In genomic region chr6:160437153-160437552, GRCh38 we compare ENCODE assay signal across 24 cellular contexts.
A peak's percentile ranks its signal among the peaks of the same experiment; 100 is the strongest.
DNase-seq lines count a peak whose midpoint lies in the region; ATAC-seq, FAIRE-seq and TF ChIP-seq lines count a peak whose summit lies in the region.
"Had no signal": no experiment of that assay in that cellular context is flagged by ENCODE, and none has a peak within 500 bp of the region (broad histone marks: within the 10 kb centered on the region; RNA-seq: fewer than 3 reads in every experiment).

No MANE protein-coding gene starts in this region.

- no peak overlapping the region for H3K9ac ChIP-seq in HepG2 (ENCODE audit: insufficient read depth, low read depth, low read length)
- no peak overlapping the region for H3K9ac ChIP-seq in K562 (ENCODE audit: insufficient read depth in 1 of 2, low read depth in 2 of 2, low read length in 2 of 2)
- H3K9ac ChIP-seq: BLaER1 had no signal

- in situ Hi-C loops in HepG2 (cut with HindIII; ENCODE audit: extremely low pct_ligation_motif_present, low pct_unique_long_range_greater_than_20kb) (no loop called here), K562 (cut with MboI) (no loop called here)

- H3K9me3 ChIP-seq in HepG2 (ENCODE audit: low read length) (no peaks in the 10 kb centered on the region), right lobe of liver (no peaks in the 10 kb centered on the region), K562 (replicated peaks; ENCODE audit: control insufficient read depth, insufficient read depth, low read depth, low read length) (no peaks in the 10 kb centered on the region), tibial artery (no peaks in the 10 kb centered on the region)
- H3K9me3 ChIP-seq: BE2C, BLaER1 had no signal

- DNase-seq in HepG2 (ENCODE audit: low spot score) (no peak), right lobe of liver (no peak), K562 (ENCODE audit: extremely low read depth in 1 of 4, low spot score in 3 of 4) (no peak), tibial artery (no peak)
- no peak for DNase-seq in activated T-cell treated with anti-CD3 and anti-CD28 coated beads, Interleukin-2, amount 50 U/mL, for 48 hours
- DNase-seq: ACHN; BE2C; C1 segment of cervical spinal cord; CD4-positive, alpha-beta memory T cell; CD4-positive, CD25-positive, alpha-beta regulatory T cell; CD8-positive, alpha-beta memory T cell; COR-L47; DMS 273 treated with DMSO at 0.1 percent for 48 hours; DMS153; DMS53; DMS79; DND-41; EL; GDM1 had no signal

- TF ChIP-seq RAD21 in HepG2 (CRISPR knock-in tag; IDR thresholded peaks at IDR 0.05) (no peak), K562 (CRISPR knock-in tag; conservative IDR thresholded peaks at IDR 0.05 in 1 of 2, IDR thresholded peaks at IDR 0.05 in 1 of 2) (no peak)

- no peaks in the 10 kb centered on the region for H3K4me1 ChIP-seq in HepG2 (ENCODE audit: insufficient read depth, low read length)
- H3K4me1 ChIP-seq in right lobe of liver, result no peaks in the 10 kb centered on the region
- no peaks in the 10 kb centered on the region for H3K4me1 ChIP-seq in K562 (replicated peaks in 1 of 2; ENCODE audit: control insufficient read depth in 2 of 2, insufficient read depth in 2 of 2, low read length in 2 of 2)
- peaks cover 0 to 15% (median under 1%) of the 10 kb centered on the region in 4 donors for H3K4me1 ChIP-seq in tibial artery
- H3K4me1 ChIP-seq: BE2C had no signal

- BruUV-seq in HepG2 (replicated peaks; lab: Mats Ljungman, UMichigan) (no TSS peak), K562 (replicated peaks; lab: Mats Ljungman, UMichigan) (no TSS peak)

- CTCF ChIA-PET in HepG2 (lab: Yijun Ruan, JAX; ENCODE audit: low intra/inter-chr PET ratio, low total read pairs), result no interaction called here
- CTCF ChIA-PET in K562 (lab: Yijun Ruan, JAX; ENCODE audit: low intra/inter-chr PET ratio), result no interaction called here

- WGBS in HepG2 (ENCODE audit: low lambda C conversion rate), result 83% methylated on average over 5 of the region's 5 CpGs
- 83% methylated on average over 5 of the region's 5 CpGs for WGBS in right lobe of liver (ENCODE audit: insufficient coverage, low coverage, low lambda C conversion rate, missing lambda C conversion rate)
- WGBS in K562 (ENCODE audit: insufficient coverage, low coverage, missing lambda C conversion rate), result 0% methylated on average over 5 of the region's 5 CpGs

- TF ChIP-seq CTCF in HepG2 (CRISPR knock-in tag; IDR thresholded peaks at IDR 0.05) (no peak), right lobe of liver (IDR thresholded peaks at IDR 0.05) (no peak), K562 (IDR thresholded peaks at IDR 0.05 in 2 of 3, conservative IDR thresholded peaks at IDR 0.05 in 1 of 3; ENCODE audit: insufficient read depth in 2 of 3, low read depth in 1 of 3, low read length in 3 of 3) (no peak), tibial artery (IDR thresholded peaks at IDR 0.05) (no peak)

- H3K4me3 ChIP-seq in HepG2 (replicated peaks in 1 of 3; ENCODE audit: insufficient read depth in 1 of 3, low read depth in 2 of 3, low read length in 3 of 3) (no peak overlapping the region), right lobe of liver (no peak overlapping the region), K562 (no peak overlapping the region), tibial artery (no peak overlapping the region)
- H3K4me3 ChIP-seq: BLaER1, GM12878 had no signal

- no peaks in the 10 kb centered on the region for H3K9me1 ChIP-seq in K562 (ENCODE audit: control insufficient read depth, insufficient read depth, low read length)

- TF ChIP-seq POLR2A in HepG2 (IDR thresholded peaks at IDR 0.05; ENCODE audit: insufficient read depth in 1 of 2, low read depth in 2 of 2, low read length in 2 of 2) (no peak), right lobe of liver (IDR thresholded peaks at IDR 0.05) (no peak), K562 (conservative IDR thresholded peaks at IDR 0.05) (no peak)

- TF ChIP-seq EP300 in HepG2 (IDR thresholded peaks at IDR 0.05; ENCODE audit: low read depth in 2 of 2, low read length in 2 of 2), result no peak
- no peak for TF ChIP-seq EP300 in HepG2 (CRISPR knock-in tag; IDR thresholded peaks at IDR 0.05; ENCODE audit: borderline replicate concordance)
- TF ChIP-seq EP300 in K562 (IDR thresholded peaks at IDR 0.05; ENCODE audit: low read length), result no peak

- ATAC-seq in HepG2 (no peak), right lobe of liver (no peak), K562 (no peak)
- ATAC-seq: GM12878 had no signal

- H3K27ac ChIP-seq in HepG2 (ENCODE audit: extremely low read length, insufficient read depth, low read length) (no peak overlapping the region), right lobe of liver (no peak overlapping the region), K562 (ENCODE audit: extremely low read depth, low read depth, low read length) (no peak overlapping the region), tibial artery (no peak overlapping the region)
- H3K27ac ChIP-seq: 22Rv1, BLaER1 had no signal

- H3K27me3 ChIP-seq in HepG2 (ENCODE audit: control insufficient read depth in 1 of 2, insufficient read depth in 2 of 2, low read length in 2 of 2) (no peaks in the 10 kb centered on the region), right lobe of liver (no peaks in the 10 kb centered on the region), K562 (ENCODE audit: control insufficient read depth in 2 of 2, insufficient read depth in 2 of 2, low read length in 2 of 2) (peaks cover 6 to 18% of the 10 kb centered on the region in 2 experiments; a peak in 2 of 5 replicates), tibial artery (no peaks in the 10 kb centered on the region)
- H3K27me3 ChIP-seq: BE2C, BLaER1 had no signal

- H3K79me2 ChIP-seq in HepG2 (ENCODE audit: insufficient read depth, low read length) (no peaks in the 10 kb centered on the region), K562 (ENCODE audit: control insufficient read depth, insufficient read depth, low read length) (no peaks in the 10 kb centered on the region)

- H3K36me3 ChIP-seq in HepG2 (replicated peaks in 1 of 2; ENCODE audit: control insufficient read depth in 1 of 2, insufficient read depth in 2 of 2, low read length in 2 of 2), result peaks cover 0 to 8% of the 10 kb centered on the region in 2 experiments; a peak in 3 of 5 replicates
- no peaks in the 10 kb centered on the region for H3K36me3 ChIP-seq in right lobe of liver
- H3K36me3 ChIP-seq in K562 (ENCODE audit: control insufficient read depth, insufficient read depth, low read length), result no peaks in the 10 kb centered on the region
- H3K36me3 ChIP-seq in tibial artery, result no peaks in the 10 kb centered on the region
- H3K36me3 ChIP-seq: BE2C, BLaER1 had no signal

- intact Hi-C loops in HepG2 (cut with micrococcal nuclease; ENCODE audit: unreplicated experiment), result no loop called here
- intact Hi-C loops in right lobe of liver (cut with DNase I), result no loop called here
- intact Hi-C loops in K562 (cut with micrococcal nuclease), result no loop called here
- intact Hi-C loops in tibial artery (cut with DNase I; ENCODE audit: low total_unique reads), result no loop called here

- H3K4me2 ChIP-seq in HepG2 (ENCODE audit: low read depth, low read length), result no peak overlapping the region
- H3K4me2 ChIP-seq in K562 (ENCODE audit: insufficient read depth, low read length), result no peak overlapping the region
- H3K4me2 ChIP-seq: BLaER1 had no signal

- H2AFZ ChIP-seq in HepG2 (ENCODE audit: low read length) (no peak overlapping the region), K562 (ENCODE audit: low read depth, low read length) (no peak overlapping the region)

- POLR2A ChIA-PET in HepG2 (lab: Yijun Ruan, JAX), result no interaction called here
- POLR2A ChIA-PET in K562 (lab: Yijun Ruan, JAX), result no interaction called here

- no peaks in the 10 kb centered on the region for H4K20me1 ChIP-seq in HepG2 (ENCODE audit: insufficient read depth, low read length)
- H4K20me1 ChIP-seq in K562 (replicated peaks; ENCODE audit: control insufficient read depth, insufficient read depth, low read length), result no peaks in the 10 kb centered on the region
- H4K20me1 ChIP-seq: BLaER1 had no signal

- FAIRE-seq in HepG2 (lab: Jason Lieb, UNC) (no peak), K562 (lab: Jason Lieb, UNC) (no peak)
- FAIRE-seq: GM12878, GM12892, GM18507 had no signal

TF ChIP-seq in HepG2, 621 proteins besides CTCF, POLR2A, EP300 and RAD21:
- TF ChIP-seq MAFF (IDR thresholded peaks at IDR 0.05; ENCODE audit: low read depth, low read length) (peak; percentile 100), MAFK (conservative IDR thresholded peaks at IDR 0.05 in 1 of 2, IDR thresholded peaks at IDR 0.05 in 1 of 2; ENCODE audit: low read length in 2 of 2) (peak; percentile 99 to 100), ZKSCAN1 (IDR thresholded peaks at IDR 0.05; ENCODE audit: low read length) (no peak), FOXK2 (IDR thresholded peaks at IDR 0.05) (no peak), ZNF232 (CRISPR knock-in tag; IDR thresholded peaks at IDR 0.05; ENCODE audit: borderline replicate concordance) (no peak)

TF ChIP-seq in K562, 482 proteins besides CTCF, POLR2A, EP300 and RAD21 (continues in another document):
- no peak for TF ChIP-seq NCOA6 (IDR thresholded peaks at IDR 0.05)
- no peak for TF ChIP-seq FOXA3 (CRISPR knock-in tag; conservative IDR thresholded peaks at IDR 0.05 in 1 of 2, IDR thresholded peaks at IDR 0.05 in 1 of 2)
- peak; percentile 93 for TF ChIP-seq C11orf30 (IDR thresholded peaks at IDR 0.05; ENCODE audit: low read depth)
- no peak for TF ChIP-seq NR1H2 (CRISPR knock-in tag; IDR thresholded peaks at IDR 0.05)

Comparison
In these comparisons a context has a peak if more than half of its experiments do, and no peak if none do; other contexts are left out.
1. Of the 241 proteins assayed by ChIP-seq in both HepG2 and K562: peak only in HepG2: none; only in K562: MAFG; in both: MAFF and MAFK; in neither: 238.